ENCODE assay signal across 17 cellular contexts in genomic region chr16:81816793-81817210, GRCh38. TPM values are rescaled to one million over a fixed set of nuclear protein-coding genes. Genes with fewer than 3 reads are reported as not detected.
DNase-seq lines count a peak whose midpoint lies in the region; ATAC-seq, FAIRE-seq and TF ChIP-seq lines count a peak whose summit lies in the region.
"Had no signal": no experiment of that assay in that cellular context is flagged by ENCODE, and none has a peak within 500 bp of the region (broad histone marks: within the 10 kb centered on the region; RNA-seq: fewer than 3 reads in every experiment).

No MANE protein-coding gene starts in this region.

- no peak for TF ChIP-seq CTCF in GM06990 (IDR thresholded peaks at IDR 0.05; ENCODE audit: insufficient read depth, low read length, poor library complexity, severe bottlenecking)
- TF ChIP-seq CTCF in Loucy (conservative IDR thresholded peaks at IDR 0.05; ENCODE audit: low read length), result no peak

- no peaks in the 10 kb centered on the region for H4K20me1 ChIP-seq in Loucy (ENCODE audit: insufficient read depth, low read length, poor library complexity, severe bottlenecking)

- no peak overlapping the region for H3K4me2 ChIP-seq in Loucy (ENCODE audit: low read depth, low read length, poor library complexity, severe bottlenecking)
- H3K4me2 ChIP-seq: KMS-11 had no signal

- peak overlapping the region; percentile 19 for H3K9ac ChIP-seq in Loucy (ENCODE audit: low read depth, low read length, poor library complexity, severe bottlenecking)
- H3K9ac ChIP-seq: KMS-11 had no signal

- no peaks in the 10 kb centered on the region for H3K9me2 ChIP-seq in Loucy (replicated peaks; ENCODE audit: low read depth, low read length)

- H3K36me3 ChIP-seq in GM06990 (ENCODE audit: control insufficient read depth, insufficient read depth, low read length) (peaks cover 4% of the 10 kb centered on the region; the same call in 1 of the 2 replicates), Loucy (ENCODE audit: insufficient read depth, low read length) (no peaks in the 10 kb centered on the region)
- H3K36me3 ChIP-seq: prostate gland had no signal

- H3K27me3 ChIP-seq in GM06990 (replicated peaks; ENCODE audit: control insufficient read depth, insufficient read depth, low read length) (no peaks in the 10 kb centered on the region), Loucy (ENCODE audit: insufficient read depth, low read length, poor library complexity, severe bottlenecking) (no peaks in the 10 kb centered on the region)

- peaks cover 50% of the 10 kb centered on the region for H3K4me1 ChIP-seq in Loucy (ENCODE audit: insufficient read depth, low read length, poor library complexity, severe bottlenecking)
- H3K4me1 ChIP-seq: prostate gland had no signal

- peak overlapping the region; percentile 84 for H3K4me3 Mint-ChIP-seq in memory B cell
- H3K4me3 Mint-ChIP-seq: activated naive CD4-positive, alpha-beta T cell treated with anti-CD3 and anti-CD28 coated beads for 36 hours had no signal

- H3K27ac Mint-ChIP-seq in memory B cell, result peak overlapping the region; percentile 100
- H3K27ac Mint-ChIP-seq: activated naive CD4-positive, alpha-beta T cell treated with anti-CD3 and anti-CD28 coated beads for 36 hours had no signal

- peak; percentile 94 for FAIRE-seq in GM19239 (lab: Jason Lieb, UNC)
- FAIRE-seq: keratinocyte, TTC549 had no signal

- peak; percentile 5 for ATAC-seq in memory B cell (ENCODE audit: low read depth)
- ATAC-seq in HG03159 (IDR thresholded peaks at IDR 0.05; ENCODE audit: unreplicated experiment), result no peak

- no peaks in the 10 kb centered on the region for H3K9me3 ChIP-seq in Loucy (ENCODE audit: insufficient read depth, low read depth, low read length)
- H3K9me3 ChIP-seq: prostate gland had no signal

- H3K27me3 Mint-ChIP-seq in memory B cell, result no peaks in the 10 kb centered on the region

- H2AFZ ChIP-seq in Loucy (ENCODE audit: low read length), result no peak overlapping the region

- peaks cover 40% of the 10 kb centered on the region for H3K79me2 ChIP-seq in Loucy (ENCODE audit: insufficient read depth, low read length)

- no peaks in the 10 kb centered on the region for H3K9me3 Mint-ChIP-seq in memory B cell

- no peaks in the 10 kb centered on the region for H3F3A ChIP-seq in Loucy (ENCODE audit: low read depth)

- intact Hi-C loops in posterior vena cava (cut with DNase I), result no loop called here

- peak; percentile 74 for DNase-seq in GM06990 (ENCODE audit: extremely low read depth, insufficient read length)
- DNase-seq in GM19239 (ENCODE audit: insufficient read length, low spot score), result no peak
- no peak for DNase-seq in memory B cell (ENCODE audit: low spot score in 2 of 2)
- DNase-seq in posterior vena cava (ENCODE audit: low spot score), result no peak
- DNase-seq in occipital lobe (lab: John Stamatoyannopoulos, UW), result no peak
- no peak for DNase-seq in COR-L47 (lab: John Stamatoyannopoulos, UW)
- DNase-seq: activated naive CD4-positive, alpha-beta T cell treated with anti-CD3 and anti-CD28 coated beads for 36 hours; DMS79; midbrain; NCI-H187 treated with DMSO at 0.1 percent for 48 hours; NCI-H748 treated with DMSO at 0.1 percent for 48 hours had no signal

- H3K4me3 ChIP-seq in GM06990 (replicated peaks; ENCODE audit: low read depth, low read length), result peak overlapping the region; percentile 33; the same call in 1 of the 2 replicates
- H3K4me3 ChIP-seq in Loucy (ENCODE audit: low read length, poor library complexity, severe bottlenecking), result no peak overlapping the region
- H3K4me3 ChIP-seq: prostate gland had no signal

- H3K36me3 Mint-ChIP-seq in memory B cell, result peaks cover 14% of the 10 kb centered on the region

- peaks cover 67% of the 10 kb centered on the region for H3K4me1 Mint-ChIP-seq in memory B cell

RNA-seq across cellular contexts. Expression of gene PLCG2, which starts 37.7 kb away (rescaled TPM):
- total RNA-seq in posterior vena cava, result 10 to 100 TPM; 15.9 to 24.5 TPM
- 1.6 TPM for total RNA-seq in occipital lobe
